In genomic region chr14:67221982-67222328, GRCh38 we compare ENCODE assay signal across 16 cellular contexts. TPM values are rescaled to one million over a fixed set of nuclear protein-coding genes. Genes with fewer than 3 reads are reported as not detected.
DNase-seq lines count a peak whose midpoint lies in the region; ATAC-seq, FAIRE-seq and TF ChIP-seq lines count a peak whose summit lies in the region.
"Had no signal": no experiment of that assay in that cellular context is flagged by ENCODE, and none has a peak within 500 bp of the region (broad histone marks: within the 10 kb centered on the region; RNA-seq: fewer than 3 reads in every experiment).

No MANE protein-coding gene starts in this region.

- H3K4me1 ChIP-seq in PC-3 (ENCODE audit: insufficient read depth, low read length) (peaks cover 23% of the 10 kb centered on the region), astrocyte (ENCODE audit: insufficient read depth, low read length) (peaks cover 15% of the 10 kb centered on the region), neural progenitor cell (no peaks in the 10 kb centered on the region)

- ATAC-seq in PC-3 (peak; percentile 11), GM18505 (IDR thresholded peaks at IDR 0.05; ENCODE audit: unreplicated experiment) (no peak)
- ATAC-seq: K562, Right ventricle myocardium inferior had no signal

- BruUV-seq in PC-3 (replicated peaks; lab: Mats Ljungman, UMichigan), result no TSS peak

- H3K9ac ChIP-seq in PC-3 (ENCODE audit: low read length), result no peak overlapping the region
- H3K9ac ChIP-seq in astrocyte (ENCODE audit: low read length), result no peak overlapping the region
- H3K9ac ChIP-seq in neural progenitor cell, result no peak overlapping the region

- H3K4me2 ChIP-seq in PC-3 (ENCODE audit: low read length) (peak overlapping the region; percentile 70), astrocyte (ENCODE audit: low read length) (peak overlapping the region; percentile 67), neural progenitor cell (no peak overlapping the region)

- TF ChIP-seq CTCF in PC-3 (conservative IDR thresholded peaks at IDR 0.05; ENCODE audit: low read depth, low read length) (no peak), astrocyte (IDR thresholded peaks at IDR 0.05; ENCODE audit: insufficient read depth, low read depth, low read length) (no peak), neural progenitor cell (IDR thresholded peaks at IDR 0.05) (no peak)

- POLR2A ChIA-PET in PC-3 (lab: Charles Lee; ENCODE audit: unreplicated experiment), result interaction anchor here (1.0 kb wide), 1 partner anchor 35 kb away, joined by 3 read pairs; no protein-coding TSS in a partner anchor

- H3K27me3 ChIP-seq in PC-3 (ENCODE audit: low read length) (no peaks in the 10 kb centered on the region), astrocyte (ENCODE audit: insufficient read depth, low read length) (no peaks in the 10 kb centered on the region), neural progenitor cell (no peaks in the 10 kb centered on the region)

- intact Hi-C loops in PC-3 (cut with micrococcal nuclease), result loop anchor here (1.0 kb wide), 4 partner anchors 15 to 56 kb away; partner anchors contain the start of gene PALS1
- intact Hi-C loops in activated T-helper 1 cell treated with anti-CD3 and anti-CD28 coated beads, Interleukin-12 subunit alpha, Interleukin-12 subunit beta, Interleukin-2, Interleukin-4 antibody, amounts not matched to agents 30 ng/mL and 10 ng/mL and 1 ng/mL, durations not matched to agents 14 hours and 24 hours and 36 hours (cut with micrococcal nuclease), result no loop called here

- H3K27ac ChIP-seq in PC-3 (ENCODE audit: low read length) (peak overlapping the region; percentile 29), astrocyte (ENCODE audit: low read depth, low read length) (no peak overlapping the region), neural progenitor cell (no peak overlapping the region)
- H3K27ac ChIP-seq: HL-60 had no signal

- CTCF ChIA-PET in PC-3 (lab: Charles Lee), result interaction anchor here (0.7 to 1.5 kb wide), 4 partner anchors 34 to 64 kb away, joined by 3 to 5 read pairs (median 4); no protein-coding TSS in a partner anchor

- H3K4me3 ChIP-seq in PC-3 (ENCODE audit: low read length), result peak overlapping the region; percentile 16; the same call in 1 of the 2 replicates
- H3K4me3 ChIP-seq in astrocyte (ENCODE audit: insufficient read depth, low read depth, low read length), result no peak overlapping the region
- no peak overlapping the region for H3K4me3 ChIP-seq in neural progenitor cell
- H3K4me3 ChIP-seq: K562 had no signal

- H3K36me3 ChIP-seq in PC-3 (ENCODE audit: low read depth, low read length), result peaks cover 3% of the 10 kb centered on the region; the same call in 1 of the 2 replicates
- no peaks in the 10 kb centered on the region for H3K36me3 ChIP-seq in astrocyte (ENCODE audit: insufficient read depth, low read length)
- H3K36me3 ChIP-seq in neural progenitor cell, result no peaks in the 10 kb centered on the region

- FAIRE-seq in astrocyte (lab: Jason Lieb, UNC), result no peak
- FAIRE-seq: K562 had no signal

- DNase-seq in PC-3 (no peak), astrocyte (ENCODE audit: low read depth) (no peak), neural progenitor cell (ENCODE audit: low spot score) (no peak), NCI-H187 (lab: John Stamatoyannopoulos, UW) (no peak), nucleus accumbens (lab: John Stamatoyannopoulos, UW) (no peak)
- no peak for DNase-seq in activated T-helper 1 cell treated with anti-CD3 and anti-CD28 coated beads, Interleukin-12 subunit alpha, Interleukin-12 subunit beta, Interleukin-2, Interleukin-4 antibody, amounts not matched to agents 30 ng/mL and 10 ng/mL and 1 ng/mL, durations not matched to agents 14 hours and 24 hours and 36 hours (ENCODE audit: low spot score)
- DNase-seq: CD4-positive, alpha-beta T cell; NCI-H1436; NCI-H2029 treated with DMSO at 0.1 percent for 48 hours; NCI-H748 treated with DMSO at 0.1 percent for 48 hours had no signal

- H3K27me3 Mint-ChIP-seq in astrocyte (ENCODE audit: low read depth, unreplicated experiment) (no peaks in the 10 kb centered on the region), neural progenitor cell (ENCODE audit: insufficient read depth, low read depth) (no peaks in the 10 kb centered on the region)
- peaks cover 4% of the 10 kb centered on the region for H3K27me3 Mint-ChIP-seq in activated T-helper 1 cell treated with anti-CD3 and anti-CD28 coated beads, Interleukin-12 subunit alpha, Interleukin-12 subunit beta, Interleukin-2, Interleukin-4 antibody, amounts not matched to agents 30 ng/mL and 10 ng/mL and 1 ng/mL, durations not matched to agents 14 hours and 24 hours and 36 hours (ENCODE audit: insufficient read depth)
- H3K27me3 Mint-ChIP-seq: CD4-positive, alpha-beta T cell had no signal

- peak overlapping the region; percentile 58 for H3K4me3 Mint-ChIP-seq in astrocyte (ENCODE audit: unreplicated experiment)
- no peak overlapping the region for H3K4me3 Mint-ChIP-seq in neural progenitor cell
- H3K4me3 Mint-ChIP-seq in activated T-helper 1 cell treated with anti-CD3 and anti-CD28 coated beads, Interleukin-12 subunit alpha, Interleukin-12 subunit beta, Interleukin-2, Interleukin-4 antibody, amounts not matched to agents 30 ng/mL and 10 ng/mL and 1 ng/mL, durations not matched to agents 14 hours and 24 hours and 36 hours, result no peak overlapping the region
- H3K4me3 Mint-ChIP-seq: B cell; CD4-positive, alpha-beta T cell had no signal

- no peaks in the 10 kb centered on the region for H3K79me2 ChIP-seq in PC-3 (ENCODE audit: low read length)
- H3K79me2 ChIP-seq in astrocyte (ENCODE audit: insufficient read depth, low read length), result no peaks in the 10 kb centered on the region
- no peaks in the 10 kb centered on the region for H3K79me2 ChIP-seq in neural progenitor cell (ENCODE audit: low read depth)

- H3K36me3 Mint-ChIP-seq in astrocyte (ENCODE audit: low read depth, unreplicated experiment), result no peaks in the 10 kb centered on the region
- no peaks in the 10 kb centered on the region for H3K36me3 Mint-ChIP-seq in neural progenitor cell
- H3K36me3 Mint-ChIP-seq in activated T-helper 1 cell treated with anti-CD3 and anti-CD28 coated beads, Interleukin-12 subunit alpha, Interleukin-12 subunit beta, Interleukin-2, Interleukin-4 antibody, amounts not matched to agents 30 ng/mL and 10 ng/mL and 1 ng/mL, durations not matched to agents 14 hours and 24 hours and 36 hours (ENCODE audit: low read depth), result no peaks in the 10 kb centered on the region

- peaks cover 10% of the 10 kb centered on the region for H3F3A ChIP-seq in PC-3 (ENCODE audit: low read length, unreplicated experiment)
- no peaks in the 10 kb centered on the region for H3F3A ChIP-seq in neural progenitor cell (ENCODE audit: low read depth)

- H3K9me3 ChIP-seq in PC-3 (ENCODE audit: low read length) (peaks cover 5% of the 10 kb centered on the region; the same call in 1 of the 2 replicates), astrocyte (ENCODE audit: insufficient read depth, low read depth, low read length) (no peaks in the 10 kb centered on the region), neural progenitor cell (ENCODE audit: low read depth) (no peaks in the 10 kb centered on the region)

- H4K20me1 ChIP-seq in PC-3 (ENCODE audit: low read length) (no peaks in the 10 kb centered on the region), astrocyte (ENCODE audit: insufficient read depth, low read length) (no peaks in the 10 kb centered on the region), neural progenitor cell (ENCODE audit: low read depth) (no peaks in the 10 kb centered on the region)

- H3K27ac Mint-ChIP-seq in astrocyte (ENCODE audit: unreplicated experiment), result peak overlapping the region; percentile 42
- H3K27ac Mint-ChIP-seq in neural progenitor cell, result no peak overlapping the region
- H3K27ac Mint-ChIP-seq in activated T-helper 1 cell treated with anti-CD3 and anti-CD28 coated beads, Interleukin-12 subunit alpha, Interleukin-12 subunit beta, Interleukin-2, Interleukin-4 antibody, amounts not matched to agents 30 ng/mL and 10 ng/mL and 1 ng/mL, durations not matched to agents 14 hours and 24 hours and 36 hours, result no peak overlapping the region
- H3K27ac Mint-ChIP-seq: B cell; CD4-positive, alpha-beta T cell had no signal

- no peaks in the 10 kb centered on the region for H3K9me2 ChIP-seq in PC-3 (replicated peaks; ENCODE audit: low read length)

- peak overlapping the region; percentile 13; the same call in 1 of the 2 replicates for H2AFZ ChIP-seq in PC-3 (ENCODE audit: low read length)
- H2AFZ ChIP-seq in astrocyte (ENCODE audit: low read depth, low read length), result no peak overlapping the region
- H2AFZ ChIP-seq in neural progenitor cell (replicated peaks), result peak overlapping the region; percentile 66

- TF ChIP-seq POLR2A in GM18505 (IDR thresholded peaks at IDR 0.05; ENCODE audit: borderline replicate concordance, extremely low read depth, insufficient read depth, insufficient read length), result no peak

- H3K9me3 Mint-ChIP-seq in astrocyte (ENCODE audit: unreplicated experiment) (no peaks in the 10 kb centered on the region), neural progenitor cell (no peaks in the 10 kb centered on the region)
- H3K9me3 Mint-ChIP-seq in activated T-helper 1 cell treated with anti-CD3 and anti-CD28 coated beads, Interleukin-12 subunit alpha, Interleukin-12 subunit beta, Interleukin-2, Interleukin-4 antibody, amounts not matched to agents 30 ng/mL and 10 ng/mL and 1 ng/mL, durations not matched to agents 14 hours and 24 hours and 36 hours, result no peaks in the 10 kb centered on the region
- H3K9me3 Mint-ChIP-seq: CD4-positive, alpha-beta T cell had no signal

- peaks cover 12% of the 10 kb centered on the region for H3K4me1 Mint-ChIP-seq in astrocyte (ENCODE audit: low read depth, unreplicated experiment)
- peaks cover 3% of the 10 kb centered on the region for H3K4me1 Mint-ChIP-seq in neural progenitor cell
- no peaks in the 10 kb centered on the region for H3K4me1 Mint-ChIP-seq in activated T-helper 1 cell treated with anti-CD3 and anti-CD28 coated beads, Interleukin-12 subunit alpha, Interleukin-12 subunit beta, Interleukin-2, Interleukin-4 antibody, amounts not matched to agents 30 ng/mL and 10 ng/mL and 1 ng/mL, durations not matched to agents 14 hours and 24 hours and 36 hours (ENCODE audit: low read depth)
- H3K4me1 Mint-ChIP-seq: B cell had no signal

RNA-seq across cellular contexts. Expression of gene PALS1, which starts 19.3 kb away (rescaled TPM):
- total RNA-seq in PC-3 (2014; rRNA removed), result 28.5 and 31.5 TPM in 2 replicates
- 33.8 and 46.0 TPM in 2 replicates for total RNA-seq in astrocyte
- 28.2 and 47.0 TPM in 2 replicates for total RNA-seq in neural progenitor cell (ENCODE audit: low replicate concordance)
- total RNA-seq in activated T-helper 1 cell treated with anti-CD3 and anti-CD28 coated beads, Interleukin-12 subunit alpha, Interleukin-12 subunit beta, Interleukin-2, Interleukin-4 antibody, amounts not matched to agents 30 ng/mL and 10 ng/mL and 1 ng/mL, durations not matched to agents 14 hours and 24 hours and 36 hours, result 5.2 and 5.6 TPM in 2 replicates

RNA-seq across cellular contexts. Expression of gene GARIN2, which starts 32.7 kb away (rescaled TPM):
- total RNA-seq in PC-3 (2014; rRNA removed), result not detected in 2 replicates
- total RNA-seq in astrocyte, result not detected in 2 replicates
- not detected in 2 replicates for total RNA-seq in neural progenitor cell (ENCODE audit: low replicate concordance)
- 0.32 and 0.34 TPM in 2 replicates for total RNA-seq in activated T-helper 1 cell treated with anti-CD3 and anti-CD28 coated beads, Interleukin-12 subunit alpha, Interleukin-12 subunit beta, Interleukin-2, Interleukin-4 antibody, amounts not matched to agents 30 ng/mL and 10 ng/mL and 1 ng/mL, durations not matched to agents 14 hours and 24 hours and 36 hours
- total RNA-seq: CD4-positive, alpha-beta T cell; K562; NCI-H460; Right ventricle myocardium inferior had no signal
